ENCODE assay signal across 1 cellular context in genomic region chr17:80831481-80831880, GRCh38.
TF ChIP-seq lines count a peak whose summit lies in the region.

No MANE protein-coding gene starts in this region.

TF ChIP-seq in IMR-90, 13 proteins besides CTCF, POLR2A, EP300 and RAD21:
- TF ChIP-seq SMC3 (IDR thresholded peaks at IDR 0.05; ENCODE audit: low read depth, low read length) = no peak
- no peak for TF ChIP-seq MAFK (IDR thresholded peaks at IDR 0.05; ENCODE audit: low read depth, low read length)
- no peak for TF ChIP-seq NFE2L2 (IDR thresholded peaks at IDR 0.05; ENCODE audit: low read depth, low read length)
- TF ChIP-seq MAZ (IDR thresholded peaks at IDR 0.05; ENCODE audit: borderline replicate concordance, low read depth, low read length) = no peak
- no peak for TF ChIP-seq BHLHE40 (IDR thresholded peaks at IDR 0.05; ENCODE audit: low read depth, low read length)
- TF ChIP-seq RFX5 (IDR thresholded peaks at IDR 0.05; ENCODE audit: low read depth, low read length) = no peak
- TF ChIP-seq CHD1 (IDR thresholded peaks at IDR 0.05; ENCODE audit: low read depth, low read length) = no peak
- TF ChIP-seq MXI1 (IDR thresholded peaks at IDR 0.05; ENCODE audit: borderline replicate concordance, low read depth, low read length) = no peak
- no peak for TF ChIP-seq CEBPB (IDR thresholded peaks at IDR 0.05; ENCODE audit: low read depth, low read length)
- no peak for TF ChIP-seq USF2 (IDR thresholded peaks at IDR 0.05; ENCODE audit: low read depth, low read length)
- no peak for TF ChIP-seq RCOR1 (IDR thresholded peaks at IDR 0.05; ENCODE audit: insufficient replicate concordance, low read length)
- TF ChIP-seq ELK1 (IDR thresholded peaks at IDR 0.05; ENCODE audit: borderline replicate concordance, low read depth, low read length) = no peak
- no peak for TF ChIP-seq FOS (IDR thresholded peaks at IDR 0.05; ENCODE audit: low read depth, low read length)
